1 cellular context compared by ENCODE assay signal in the genomic region with DNA sequence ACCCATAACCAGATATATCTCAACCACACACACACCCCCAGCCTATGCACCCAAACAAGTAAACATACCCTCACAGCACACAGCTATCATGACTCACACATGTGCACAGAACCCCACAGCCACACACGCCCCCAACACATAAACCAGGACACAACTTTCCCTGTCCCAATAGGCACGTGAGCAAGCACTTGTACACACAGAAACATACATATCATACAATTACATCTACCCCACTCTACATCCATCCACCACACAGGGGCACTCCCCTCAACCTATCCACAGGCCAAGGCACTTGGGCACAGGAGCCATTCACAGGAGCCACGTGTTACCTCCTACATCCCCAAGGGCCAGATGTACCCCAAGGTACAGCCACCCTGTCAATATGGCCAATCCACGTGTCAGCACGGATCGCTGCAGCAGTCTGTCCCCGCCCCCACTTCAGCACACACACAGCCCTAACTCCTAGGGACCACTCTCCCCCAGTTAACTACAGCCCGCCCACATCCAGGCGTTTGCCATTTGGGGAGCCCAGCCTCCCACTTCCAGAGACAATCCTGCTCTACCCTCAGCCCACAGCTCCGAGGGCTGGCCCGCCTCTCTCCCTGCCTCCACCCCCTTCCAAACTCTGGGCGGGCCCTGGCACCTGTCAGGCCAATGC.
TF ChIP-seq lines count a peak whose summit lies in the region.

No MANE protein-coding gene starts in this region.

TF ChIP-seq in GM12878, 131 proteins besides CTCF, POLR2A, EP300 and RAD21 (continued from another document):
- TF ChIP-seq, protein P1, sequence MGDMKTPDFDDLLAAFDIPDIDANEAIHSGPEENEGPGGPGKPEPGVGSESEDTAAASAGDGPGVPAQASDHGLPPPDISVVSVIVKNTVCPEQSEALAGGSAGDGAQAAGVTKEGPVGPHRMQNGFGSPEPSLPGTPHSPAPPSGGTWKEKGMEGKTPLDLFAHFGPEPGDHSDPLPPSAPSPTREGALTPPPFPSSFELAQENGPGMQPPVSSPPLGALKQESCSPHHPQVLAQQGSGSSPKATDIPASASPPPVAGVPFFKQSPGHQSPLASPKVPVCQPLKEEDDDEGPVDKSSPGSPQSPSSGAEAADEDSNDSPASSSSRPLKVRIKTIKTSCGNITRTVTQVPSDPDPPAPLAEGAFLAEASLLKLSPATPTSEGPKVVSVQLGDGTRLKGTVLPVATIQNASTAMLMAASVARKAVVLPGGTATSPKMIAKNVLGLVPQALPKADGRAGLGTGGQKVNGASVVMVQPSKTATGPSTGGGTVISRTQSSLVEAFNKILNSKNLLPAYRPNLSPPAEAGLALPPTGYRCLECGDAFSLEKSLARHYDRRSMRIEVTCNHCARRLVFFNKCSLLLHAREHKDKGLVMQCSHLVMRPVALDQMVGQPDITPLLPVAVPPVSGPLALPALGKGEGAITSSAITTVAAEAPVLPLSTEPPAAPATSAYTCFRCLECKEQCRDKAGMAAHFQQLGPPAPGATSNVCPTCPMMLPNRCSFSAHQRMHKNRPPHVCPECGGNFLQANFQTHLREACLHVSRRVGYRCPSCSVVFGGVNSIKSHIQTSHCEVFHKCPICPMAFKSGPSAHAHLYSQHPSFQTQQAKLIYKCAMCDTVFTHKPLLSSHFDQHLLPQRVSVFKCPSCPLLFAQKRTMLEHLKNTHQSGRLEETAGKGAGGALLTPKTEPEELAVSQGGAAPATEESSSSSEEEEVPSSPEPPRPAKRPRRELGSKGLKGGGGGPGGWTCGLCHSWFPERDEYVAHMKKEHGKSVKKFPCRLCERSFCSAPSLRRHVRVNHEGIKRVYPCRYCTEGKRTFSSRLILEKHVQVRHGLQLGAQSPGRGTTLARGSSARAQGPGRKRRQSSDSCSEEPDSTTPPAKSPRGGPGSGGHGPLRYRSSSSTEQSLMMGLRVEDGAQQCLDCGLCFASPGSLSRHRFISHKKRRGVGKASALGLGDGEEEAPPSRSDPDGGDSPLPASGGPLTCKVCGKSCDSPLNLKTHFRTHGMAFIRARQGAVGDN (IDR thresholded peaks at IDR 0.05) = 0 out of 2 replicates have a peak, but pooled peaks have one; percentile 51
- TF ChIP-seq, protein P2, sequence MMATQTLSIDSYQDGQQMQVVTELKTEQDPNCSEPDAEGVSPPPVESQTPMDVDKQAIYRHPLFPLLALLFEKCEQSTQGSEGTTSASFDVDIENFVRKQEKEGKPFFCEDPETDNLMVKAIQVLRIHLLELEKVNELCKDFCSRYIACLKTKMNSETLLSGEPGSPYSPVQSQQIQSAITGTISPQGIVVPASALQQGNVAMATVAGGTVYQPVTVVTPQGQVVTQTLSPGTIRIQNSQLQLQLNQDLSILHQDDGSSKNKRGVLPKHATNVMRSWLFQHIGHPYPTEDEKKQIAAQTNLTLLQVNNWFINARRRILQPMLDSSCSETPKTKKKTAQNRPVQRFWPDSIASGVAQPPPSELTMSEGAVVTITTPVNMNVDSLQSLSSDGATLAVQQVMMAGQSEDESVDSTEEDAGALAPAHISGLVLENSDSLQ (IDR thresholded peaks at IDR 0.05) = 0 out of 2 replicates have a peak, but pooled peaks have one; percentile 25
- peak; percentile 77 to 90 for TF ChIP-seq BHLHE40 (IDR thresholded peaks at IDR 0.05; ENCODE audit: borderline replicate concordance in 1 of 2, low read depth in 2 of 2, low read length in 1 of 2)
- TF ChIP-seq CBFB (IDR thresholded peaks at IDR 0.05; ENCODE audit: low read depth) = no peak
- no peak for TF ChIP-seq RBBP5 (conservative IDR thresholded peaks at IDR 0.05)
- TF ChIP-seq, protein P3, sequence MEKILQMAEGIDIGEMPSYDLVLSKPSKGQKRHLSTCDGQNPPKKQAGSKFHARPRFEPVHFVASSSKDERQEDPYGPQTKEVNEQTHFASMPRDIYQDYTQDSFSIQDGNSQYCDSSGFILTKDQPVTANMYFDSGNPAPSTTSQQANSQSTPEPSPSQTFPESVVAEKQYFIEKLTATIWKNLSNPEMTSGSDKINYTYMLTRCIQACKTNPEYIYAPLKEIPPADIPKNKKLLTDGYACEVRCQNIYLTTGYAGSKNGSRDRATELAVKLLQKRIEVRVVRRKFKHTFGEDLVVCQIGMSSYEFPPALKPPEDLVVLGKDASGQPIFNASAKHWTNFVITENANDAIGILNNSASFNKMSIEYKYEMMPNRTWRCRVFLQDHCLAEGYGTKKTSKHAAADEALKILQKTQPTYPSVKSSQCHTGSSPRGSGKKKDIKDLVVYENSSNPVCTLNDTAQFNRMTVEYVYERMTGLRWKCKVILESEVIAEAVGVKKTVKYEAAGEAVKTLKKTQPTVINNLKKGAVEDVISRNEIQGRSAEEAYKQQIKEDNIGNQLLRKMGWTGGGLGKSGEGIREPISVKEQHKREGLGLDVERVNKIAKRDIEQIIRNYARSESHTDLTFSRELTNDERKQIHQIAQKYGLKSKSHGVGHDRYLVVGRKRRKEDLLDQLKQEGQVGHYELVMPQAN (conservative IDR thresholded peaks at IDR 0.05) = peak; percentile 82
- TF ChIP-seq NFIC (IDR thresholded peaks at IDR 0.05; ENCODE audit: low read depth, low read length) = no peak
